In the genomic region with DNA sequence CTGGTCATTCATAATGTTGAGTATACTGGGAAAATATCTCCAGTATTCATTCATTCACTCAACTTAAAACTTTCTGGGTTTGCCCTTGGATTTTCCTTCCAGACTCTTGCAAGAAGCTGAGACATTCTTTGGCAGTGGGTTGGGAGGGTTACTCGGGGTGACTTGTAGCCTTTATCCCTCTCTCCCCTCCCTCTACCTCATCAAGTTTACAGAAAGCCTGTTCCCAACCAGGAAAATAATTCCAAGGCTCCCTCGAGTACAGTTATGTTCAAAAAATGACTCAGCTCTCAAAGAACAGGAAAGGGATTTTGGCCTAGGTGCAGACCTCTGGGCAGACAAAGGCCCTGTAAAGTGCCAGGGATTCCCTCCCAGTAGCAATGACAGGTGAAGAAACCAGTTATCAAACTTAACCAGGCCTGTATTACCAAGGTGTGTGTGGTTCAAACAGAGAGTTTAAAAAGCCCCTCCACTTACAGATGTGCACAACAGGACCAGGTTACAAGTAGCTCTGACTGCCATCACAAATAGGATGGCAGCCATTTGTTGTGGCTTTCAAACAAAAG, we compare ENCODE assay signal across 9 cellular contexts. TPM values are rescaled to one million over a fixed set of nuclear protein-coding genes. Genes with fewer than 3 reads are reported as not detected.
A peak's percentile ranks its signal among the peaks of the same experiment; 100 is the strongest.
DNase-seq lines count a peak whose midpoint lies in the region; ATAC-seq and TF ChIP-seq lines count a peak whose summit lies in the region.
"Had no signal": no experiment of that assay in that cellular context is flagged by ENCODE, and none has a peak within 500 bp of the region (broad histone marks: within the 10 kb centered on the region; RNA-seq: fewer than 3 reads in every experiment).

No MANE protein-coding gene starts in this region.

- TF ChIP-seq POLR2A in esophagus muscularis mucosa (IDR thresholded peaks at IDR 0.05; ENCODE audit: low read depth), result no peak
- TF ChIP-seq POLR2A in erythroblast (IDR thresholded peaks at IDR 0.05; ENCODE audit: low read length), result no peak

- CTCF ChIA-PET in AG04449 (lab: Yijun Ruan, JAX), result interaction anchor here (0.6 to 1.0 kb wide), 3 partner anchors 9 to 65 kb away, joined by 3 to 4 read pairs (median 3); no protein-coding TSS in a partner anchor

- intact Hi-C loops in esophagus muscularis mucosa (cut with DNase I), result loop anchor here (5.0 kb wide), 1 partner anchor 33 kb away; no protein-coding TSS in a partner anchor

- H3K4me1 ChIP-seq in esophagus muscularis mucosa, result peaks cover 46 to 63% (median 58%) of the 10 kb centered on the region in 4 donors

- no peak overlapping the region for H3K4me3 ChIP-seq in AG04449 (ENCODE audit: low read depth, low read length)
- H3K4me3 ChIP-seq in esophagus muscularis mucosa, result no peak overlapping the region

- POLR2A ChIA-PET in AG04449 (lab: Yijun Ruan, JAX), result no interaction called here

- no peak for TF ChIP-seq EP300 in esophagus muscularis mucosa (IDR thresholded peaks at IDR 0.05)

- H3K9me3 ChIP-seq in esophagus muscularis mucosa, result no peaks in the 10 kb centered on the region

- peak; percentile 62 for ATAC-seq in omental fat pad (ENCODE audit: low FRiP score)
- ATAC-seq in HG03457 (IDR thresholded peaks at IDR 0.05; ENCODE audit: unreplicated experiment), result no peak

- TF ChIP-seq CTCF in AG04449 (IDR thresholded peaks at IDR 0.05; ENCODE audit: insufficient read depth, low read length, missing control alignments) (no peak), esophagus muscularis mucosa (IDR thresholded peaks at IDR 0.05) (no peak), omental fat pad (IDR thresholded peaks at IDR 0.05) (no peak)

- 17% methylated on average over 2 of the region's 2 CpGs for WGBS in esophagus muscularis mucosa

- DNase-seq in AG04449 (ENCODE audit: low read depth, low spot score), result peak; percentile 26
- DNase-seq in M059J (ENCODE audit: low read depth), result peak; percentile 77
- DNase-seq in esophagus muscularis mucosa (ENCODE audit: extremely low spot score), result peak; percentile 91
- DNase-seq in omental fat pad (ENCODE audit: low spot score), result no peak
- DNase-seq in stimulated activated CD8-positive, alpha-beta memory T cell treated with anti-CD3 and anti-CD28 coated beads, Interleukin-4, amount 100 ng/mL, for 48 hours, result no peak
- no peak for DNase-seq in NCI-H1436 (lab: John Stamatoyannopoulos, UW)
- no peak for DNase-seq in erythroblast (lab: John Stamatoyannopoulos, UW)
- DNase-seq: activated CD4-positive, alpha-beta T cell treated with anti-CD3 and anti-CD28 coated beads, Interleukin-2, amount 50 U/mL, for 1 hour had no signal

- H3K36me3 ChIP-seq in esophagus muscularis mucosa, result peaks cover 5 to 62% (median 40%) of the 10 kb centered on the region in 4 donors

- no peaks in the 10 kb centered on the region for H3K27me3 ChIP-seq in esophagus muscularis mucosa

- H3K27ac ChIP-seq in esophagus muscularis mucosa (replicated peaks in 1 of 4), result peak overlapping the region; percentile 41 to 63 (median 60)

RNA-seq across cellular contexts. Expression of gene FKBP1A, which starts 22.2 kb away (rescaled TPM):
- total RNA-seq in M059J (2014; rRNA removed; shearing (Covaris generic)), result 387 and 462 TPM in 2 replicates
- 10 to 100 TPM; 84.3 to 99.2 (median 89.8) TPM for total RNA-seq in esophagus muscularis mucosa
- 100 to 1,000 TPM; 204 to 275 (median 241) TPM for total RNA-seq in omental fat pad

RNA-seq across cellular contexts. Expression of gene SDCBP2, which starts 41.7 kb away (rescaled TPM):
- total RNA-seq in M059J (2014; rRNA removed; shearing (Covaris generic)), result 3.4 and 3.7 TPM in 2 replicates
- 1 to 10 TPM; 2.1 to 6.2 (median 4.1) TPM for total RNA-seq in esophagus muscularis mucosa
- total RNA-seq in omental fat pad, result 10 to 100 TPM in 2 of 4 donors, 1 to 10 TPM in 2; 7.7 to 18.0 (median 9.8) TPM

Comparison
In these comparisons a context has a peak if more than half of its experiments do, and no peak if none do; other contexts are left out.
1. DNase-seq: peak in AG04449 (single experiment), M059J (single experiment) and esophagus muscularis mucosa (single experiment); none in omental fat pad (single experiment), stimulated activated CD8-positive, alpha-beta memory T cell treated with anti-CD3 and anti-CD28 coated beads, Interleukin-4, amount 100 ng/mL, for 48 hours (single experiment), NCI-H1436 (single experiment) and erythroblast (0 of 2).